ENCODE assay signal across 16 cellular contexts in genomic region chr6:122683996-122684651, GRCh38.
"Had no signal": no experiment of that assay in that cellular context is flagged by ENCODE, and none has a peak within 500 bp of the region (broad histone marks: within the 10 kb centered on the region; RNA-seq: fewer than 3 reads in every experiment).

No MANE protein-coding gene starts in this region.

- DNase-seq: activated CD4-positive, alpha-beta T cell treated with anti-CD3 and anti-CD28 coated beads for 36 hours; activated CD8-positive, alpha-beta T cell treated with anti-CD3 and anti-CD28 coated beads for 36 hours; activated naive CD4-positive, alpha-beta T cell treated with anti-CD3 and anti-CD28 coated beads for 36 hours; left cardiac atrium; lower lobe of right lung; naive thymus-derived CD8-positive, alpha-beta T cell; posterior cingulate gyrus; spleen; stimulated activated CD4-positive, alpha-beta T cell treated with anti-CD3 and anti-CD28 coated beads, Interleukin-1b, Interleukin-23, amount 100 ng/mL, for 48 hours; T1000; WERI-Rb-1 had no signal

- H3K9me3 ChIP-seq: lower lobe of right lung, neutrophil, spleen, tibial nerve had no signal

- H3K27ac ChIP-seq: lower lobe of right lung, neutrophil, spleen, tibial nerve, WERI-Rb-1 had no signal

- H3K4me3 ChIP-seq: lower lobe of right lung, spleen, tibial nerve had no signal

- H3K36me3 ChIP-seq: lower lobe of right lung, neutrophil, spleen, tibial nerve had no signal

- H3K27me3 ChIP-seq: neutrophil, spleen, tibial nerve had no signal

- ATAC-seq: activated CD4-positive, alpha-beta T cell treated with anti-CD3 and anti-CD28 coated beads for 36 hours; activated CD8-positive, alpha-beta T cell treated with anti-CD3 and anti-CD28 coated beads for 36 hours; activated T-helper 17 cell treated with anti-CD3 and anti-CD28 coated beads, Interleukin-2, amount 50 U/mL, for 72 hours; left cardiac atrium; lower lobe of right lung; naive thymus-derived CD8-positive, alpha-beta T cell; sciatic nerve; stimulated activated memory B cell treated with anti-CD40 and anti-IgM and Interleukin-4, amounts not matched to agents 10 μg/mL and 1 μg/mL and 100 μg/mL, for 72 hours had no signal

- H3K4me1 ChIP-seq: lower lobe of right lung, spleen, tibial nerve had no signal
